In genomic region chr9:114388764-114389375, GRCh38 we compare ENCODE assay signal across 8 cellular contexts. TPM values are rescaled to one million over a fixed set of nuclear protein-coding genes. Genes with fewer than 3 reads are reported as not detected.
DNase-seq lines count a peak whose midpoint lies in the region; ATAC-seq and TF ChIP-seq lines count a peak whose summit lies in the region.
"Had no signal": no experiment of that assay in that cellular context is flagged by ENCODE, and none has a peak within 500 bp of the region (broad histone marks: within the 10 kb centered on the region; RNA-seq: fewer than 3 reads in every experiment).

No MANE protein-coding gene starts in this region.

- no peak for DNase-seq in HL-60 (ENCODE audit: low read depth in 1 of 2, low spot score in 1 of 2)
- DNase-seq in activated B cell treated with CpG ODN at 0.5 μM for 24 hours = no peak
- no peak for DNase-seq in glutamatergic neuron
- no peak for DNase-seq in stimulated activated naive CD8-positive, alpha-beta T cell treated with anti-CD3 and anti-CD28 coated beads, Interleukin-15, amount 100 ng/mL, for 72 hours
- DNase-seq in NCI-H1417 (lab: John Stamatoyannopoulos, UW) = no peak
- DNase-seq in amniotic stem cell (lab: John Stamatoyannopoulos, UW) = no peak
- DNase-seq in PC-3 = no peak
- DNase-seq: NCI-H446 had no signal

- peaks cover 27% of the 10 kb centered on the region for H3K4me1 ChIP-seq in PC-3 (ENCODE audit: insufficient read depth, low read length)

- H3K27me3 ChIP-seq in HL-60 (ENCODE audit: insufficient read depth, poor library complexity, severe bottlenecking) = no peaks in the 10 kb centered on the region
- no peaks in the 10 kb centered on the region for H3K27me3 ChIP-seq in PC-3 (ENCODE audit: low read length)

- H2AFZ ChIP-seq in PC-3 (ENCODE audit: low read length) = no peak overlapping the region

- ATAC-seq in activated B cell treated with CpG ODN at 0.5 μM for 24 hours (ENCODE audit: low read depth) (no peak), PC-3 (no peak)
- ATAC-seq in stimulated activated naive CD8-positive, alpha-beta T cell treated with anti-CD3 and anti-CD28 coated beads, Interleukin-15, amount 100 ng/mL, for 72 hours = no peak

- peak overlapping the region; percentile 93 for H3K27ac Mint-ChIP-seq in activated B cell treated with CpG ODN at 0.5 μM for 24 hours
- H3K27ac Mint-ChIP-seq in glutamatergic neuron (ENCODE audit: unreplicated experiment) = peak overlapping the region; percentile 21
- H3K27ac Mint-ChIP-seq in stimulated activated naive CD8-positive, alpha-beta T cell treated with anti-CD3 and anti-CD28 coated beads, Interleukin-15, amount 100 ng/mL, for 72 hours = peak overlapping the region; percentile 94 to 98

- H3K4me2 ChIP-seq in PC-3 (ENCODE audit: low read length) = no peak overlapping the region

- BruUV-seq in PC-3 (replicated peaks; lab: Mats Ljungman, UMichigan) = no TSS peak

- no peaks in the 10 kb centered on the region for H4K20me1 ChIP-seq in PC-3 (ENCODE audit: low read length)

- H3K9ac ChIP-seq in PC-3 (ENCODE audit: low read length) = no peak overlapping the region

- peaks cover 75% of the 10 kb centered on the region for H3K36me3 Mint-ChIP-seq in activated B cell treated with CpG ODN at 0.5 μM for 24 hours (ENCODE audit: low read depth)
- H3K36me3 Mint-ChIP-seq in glutamatergic neuron (ENCODE audit: unreplicated experiment) = no peaks in the 10 kb centered on the region

- CTCF ChIA-PET in activated B cell treated with CpG ODN at 0.5 μM for 24 hours (lab: Charles Lee) (interaction anchor here (1.4 to 3.8 kb wide), 5 partner anchors 20 to 51 kb away, joined by 3 to 13 read pairs (median 9); no protein-coding TSS in a partner anchor), PC-3 (lab: Charles Lee) (no interaction called here)

- intact Hi-C loops in activated B cell treated with CpG ODN at 0.5 μM for 24 hours (cut with micrococcal nuclease) = loop anchor here (5.0 kb wide), 1 partner anchor 223 kb away; the partner anchor contains the start of gene TMEM268
- intact Hi-C loops in PC-3 (cut with micrococcal nuclease) = no loop called here

- H3F3A ChIP-seq in PC-3 (ENCODE audit: low read length, unreplicated experiment) = no peaks in the 10 kb centered on the region

- H3K27me3 Mint-ChIP-seq in activated B cell treated with CpG ODN at 0.5 μM for 24 hours = no peaks in the 10 kb centered on the region
- H3K27me3 Mint-ChIP-seq in glutamatergic neuron (ENCODE audit: unreplicated experiment) = no peaks in the 10 kb centered on the region
- no peaks in the 10 kb centered on the region for H3K27me3 Mint-ChIP-seq in stimulated activated naive CD8-positive, alpha-beta T cell treated with anti-CD3 and anti-CD28 coated beads, Interleukin-15, amount 100 ng/mL, for 72 hours

- H3K4me1 Mint-ChIP-seq in activated B cell treated with CpG ODN at 0.5 μM for 24 hours (peaks cover 90% of the 10 kb centered on the region), glutamatergic neuron (ENCODE audit: low read depth, unreplicated experiment) (peaks cover 34% of the 10 kb centered on the region)
- H3K4me1 Mint-ChIP-seq in stimulated activated naive CD8-positive, alpha-beta T cell treated with anti-CD3 and anti-CD28 coated beads, Interleukin-15, amount 100 ng/mL, for 72 hours = peaks cover 69% of the 10 kb centered on the region

- H3K9me3 ChIP-seq in PC-3 (ENCODE audit: low read length) = no peaks in the 10 kb centered on the region

- TF ChIP-seq CTCF in HL-60 (IDR thresholded peaks at IDR 0.05; ENCODE audit: insufficient read depth, low read length) (no peak), activated B cell treated with CpG ODN at 0.5 μM for 24 hours (IDR thresholded peaks at IDR 0.05) (no peak), glutamatergic neuron (IDR thresholded peaks at IDR 0.05; ENCODE audit: partially characterized antibody, unreplicated experiment) (no peak), PC-3 (conservative IDR thresholded peaks at IDR 0.05; ENCODE audit: low read depth, low read length) (no peak)

- H3K9me2 ChIP-seq in PC-3 (replicated peaks; ENCODE audit: low read length) = no peaks in the 10 kb centered on the region

- peak overlapping the region; percentile 82 for H3K27ac ChIP-seq in HL-60 (replicated peaks)
- H3K27ac ChIP-seq in PC-3 (ENCODE audit: low read length) = no peak overlapping the region

- POLR2A ChIA-PET in activated B cell treated with CpG ODN at 0.5 μM for 24 hours (lab: Charles Lee) (interaction anchor here (1.4 to 23.4 kb wide), 8 partner anchors 8 to 230 kb away, joined by 3 to 913 read pairs (median 28); no protein-coding TSS in a partner anchor), PC-3 (lab: Charles Lee; ENCODE audit: unreplicated experiment) (no interaction called here)

- no peaks in the 10 kb centered on the region for H3K36me3 ChIP-seq in PC-3 (ENCODE audit: low read depth, low read length)

- H3K4me3 ChIP-seq in HL-60 (replicated peaks; ENCODE audit: insufficient read depth, low read length) = no peak overlapping the region
- no peak overlapping the region for H3K4me3 ChIP-seq in PC-3 (ENCODE audit: low read length)

- H3K4me3 Mint-ChIP-seq in activated B cell treated with CpG ODN at 0.5 μM for 24 hours (peak overlapping the region; percentile 97), glutamatergic neuron (ENCODE audit: unreplicated experiment) (peak overlapping the region; percentile 36)
- H3K4me3 Mint-ChIP-seq in stimulated activated naive CD8-positive, alpha-beta T cell treated with anti-CD3 and anti-CD28 coated beads, Interleukin-15, amount 100 ng/mL, for 72 hours = peak overlapping the region; percentile 93 to 94

- no peaks in the 10 kb centered on the region for H3K79me2 ChIP-seq in PC-3 (ENCODE audit: low read length)

- H3K9me3 Mint-ChIP-seq in activated B cell treated with CpG ODN at 0.5 μM for 24 hours (no peaks in the 10 kb centered on the region), glutamatergic neuron (ENCODE audit: unreplicated experiment) (peaks cover 3% of the 10 kb centered on the region)
- H3K9me3 Mint-ChIP-seq in stimulated activated naive CD8-positive, alpha-beta T cell treated with anti-CD3 and anti-CD28 coated beads, Interleukin-15, amount 100 ng/mL, for 72 hours = no peaks in the 10 kb centered on the region

RNA-seq across cellular contexts. Expression of gene AKNA, which starts 1.1 kb away (rescaled TPM):
- 283 and 322 TPM in 2 replicates for total RNA-seq in activated B cell treated with CpG ODN at 0.5 μM for 24 hours
- total RNA-seq in glutamatergic neuron (ENCODE audit: unreplicated experiment) = 32.6 TPM
- total RNA-seq in PC-3 (2014; rRNA removed) = 7.6 and 9.1 TPM in 2 replicates

RNA-seq across cellular contexts. Expression of gene ORM2, which starts 59.2 kb away (rescaled TPM):
- total RNA-seq in activated B cell treated with CpG ODN at 0.5 μM for 24 hours (not detected in 2 replicates), glutamatergic neuron (ENCODE audit: unreplicated experiment) (not detected), PC-3 (2014; rRNA removed) (not detected in 2 replicates)

Comparison
In these comparisons a context has a peak if more than half of its experiments do, and no peak if none do; other contexts are left out.
1. H3K27ac Mint-ChIP-seq: peak in every context shown above with its lines; median percentile 96 in stimulated activated naive CD8-positive, alpha-beta T cell treated with anti-CD3 and anti-CD28 coated beads, Interleukin-15, amount 100 ng/mL, for 72 hours; 93 in activated B cell treated with CpG ODN at 0.5 μM for 24 hours; 21 in glutamatergic neuron.
2. H3K4me3 Mint-ChIP-seq: peak in every context shown above with its lines; median percentile 97 in activated B cell treated with CpG ODN at 0.5 μM for 24 hours; 94 in stimulated activated naive CD8-positive, alpha-beta T cell treated with anti-CD3 and anti-CD28 coated beads, Interleukin-15, amount 100 ng/mL, for 72 hours; 36 in glutamatergic neuron.